In the genomic region with DNA sequence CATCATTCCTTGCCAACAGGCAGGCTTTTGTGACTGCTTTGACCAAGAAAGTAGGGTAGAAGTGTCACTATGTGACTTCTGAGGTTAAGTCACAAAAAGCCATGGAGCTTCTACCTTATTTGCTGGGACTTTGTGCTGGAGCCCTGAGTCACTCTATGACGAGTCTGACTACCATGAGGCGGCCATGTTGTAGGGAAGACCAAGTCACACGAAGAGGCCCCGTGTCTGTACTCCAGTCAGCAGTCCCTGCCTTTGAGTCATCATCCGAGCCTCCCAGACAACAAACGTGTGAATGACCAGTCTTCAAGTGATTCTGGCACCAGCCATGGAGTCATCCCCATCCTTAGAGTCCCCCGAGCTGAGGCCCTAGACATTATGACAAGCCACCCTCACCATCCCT, we compare ENCODE assay signal across 27 cellular contexts. TPM values are rescaled to one million over a fixed set of nuclear protein-coding genes. Genes with fewer than 3 reads are reported as not detected.
DNase-seq lines count a peak whose midpoint lies in the region; ATAC-seq and TF ChIP-seq lines count a peak whose summit lies in the region.
"Had no signal": no experiment of that assay in that cellular context is flagged by ENCODE, and none has a peak within 500 bp of the region (broad histone marks: within the 10 kb centered on the region; RNA-seq: fewer than 3 reads in every experiment).

No MANE protein-coding gene starts in this region.

- H3K9ac ChIP-seq in SK-N-SH (no peak overlapping the region), mesendoderm (ENCODE audit: low read length) (no peak overlapping the region)

- H3K4ac ChIP-seq in mesendoderm (ENCODE audit: low read depth, low read length): no peak overlapping the region

- H4K5ac ChIP-seq in mesendoderm (ENCODE audit: low read length): no peak overlapping the region

- H3K4me1 ChIP-seq in HEK293 (ENCODE audit: control insufficient read depth, insufficient read depth, low read length): no peaks in the 10 kb centered on the region
- H3K4me1 ChIP-seq in SK-N-SH (ENCODE audit: control insufficient read depth in 1 of 2, insufficient read depth in 2 of 2, low read depth in 1 of 2, low read length in 1 of 2): peaks cover 6 to 33% of the 10 kb centered on the region in 2 experiments; a peak in 3 of 4 replicates
- no peaks in the 10 kb centered on the region for H3K4me1 ChIP-seq in mesendoderm (ENCODE audit: control insufficient read depth, low read depth, low read length)

- H3K9me2 ChIP-seq in SK-N-SH: no peaks in the 10 kb centered on the region

- TF ChIP-seq RAD21 in SK-N-SH (IDR thresholded peaks at IDR 0.05; ENCODE audit: low read length): no peak

- H3K36me3 ChIP-seq in HEK293 (ENCODE audit: control insufficient read depth in 2 of 2, insufficient read depth in 1 of 2, low read length in 2 of 2) (no peaks in the 10 kb centered on the region), SK-N-SH (replicated peaks in 1 of 2; ENCODE audit: control insufficient read depth in 1 of 2, insufficient read depth in 2 of 2, low read length in 1 of 2) (no peaks in the 10 kb centered on the region), mesendoderm (ENCODE audit: control insufficient read depth, insufficient read depth, low read length) (no peaks in the 10 kb centered on the region)
- H3K36me3 ChIP-seq: esophagus squamous epithelium, heart right ventricle had no signal

- H2AFZ ChIP-seq in SK-N-SH (ENCODE audit: low read depth): no peak overlapping the region
- H2AFZ ChIP-seq: GM23338 had no signal

- no peak overlapping the region for H2BK5ac ChIP-seq in mesendoderm (ENCODE audit: low read length)

- TF ChIP-seq CTCF in HEK293 (tag by site-specific recombination; IDR thresholded peaks at IDR 0.05) (no peak), SK-N-SH (IDR thresholded peaks at IDR 0.05) (no peak)

- H3K4me2 ChIP-seq in SK-N-SH: no peak overlapping the region
- no peak overlapping the region for H3K4me2 ChIP-seq in mesendoderm (ENCODE audit: low read length)
- H3K4me2 ChIP-seq: GM23338 had no signal

- no peak overlapping the region for H4K8ac ChIP-seq in mesendoderm (ENCODE audit: low read depth, low read length)

- CTCF ChIA-PET in HEK293 (lab: Yijun Ruan, JAX) (no interaction called here), SK-N-SH (lab: Yijun Ruan, JAX) (interaction anchor here (0.7 to 1.2 kb wide), 3 partner anchors 30 to 638 kb away, joined by 3 read pairs; no protein-coding TSS in a partner anchor)

- no peaks in the 10 kb centered on the region for H4K20me1 ChIP-seq in SK-N-SH (ENCODE audit: insufficient read depth)

- H3K9me3 ChIP-seq in HEK293 (ENCODE audit: control insufficient read depth, insufficient read depth, low read depth, low read length) (no peaks in the 10 kb centered on the region), SK-N-SH (no peaks in the 10 kb centered on the region)

- no peak overlapping the region for H3K23ac ChIP-seq in mesendoderm (ENCODE audit: low read length)

- no peak overlapping the region for H2AK5ac ChIP-seq in mesendoderm (ENCODE audit: low read length)

- DNase-seq in EL: peak; percentile 23
- peak; percentile 16 for DNase-seq in SK-N-SH
- DNase-seq in mesendoderm: peak; percentile 65
- no peak for DNase-seq in KG1 (lab: John Stamatoyannopoulos, UW)
- no peak for DNase-seq in NCI-H748 treated with DMSO at 0.1 percent for 48 hours (lab: John Stamatoyannopoulos, UW)
- DNase-seq: activated CD4-positive, alpha-beta T cell treated with anti-CD3 and anti-CD28 coated beads, Interleukin-2, amount 50 U/mL, for 48 hours; activated naive CD4-positive, alpha-beta T cell treated with Interleukin-2 at 50 U/mL for 16 hours; amniotic stem cell; DMS79 treated with DMSO at 0.1 percent for 48 hours; dorsolateral prefrontal cortex; esophagus squamous epithelium; heart right ventricle; Kasumi-1; kidney; midbrain; naive B cell; NCI-H146; NCI-H2107; NCI-H345; NCI-H69; stimulated activated naive B cell treated with anti-CD40 and anti-IgM and Interleukin-4, amounts not matched to agents 10 μg/mL and 1 μg/mL and 100 μg/mL, for 72 hours; T1000 had no signal

- H2BK120ac ChIP-seq in mesendoderm (ENCODE audit: low read depth, low read length): no peak overlapping the region

- ATAC-seq in GM18519 (IDR thresholded peaks at IDR 0.05; ENCODE audit: low FRiP score, unreplicated experiment): no peak
- ATAC-seq: GM23338; stimulated activated naive B cell treated with anti-CD40 and anti-IgM and Interleukin-4, amounts not matched to agents 10 μg/mL and 1 μg/mL and 100 μg/mL, for 72 hours had no signal

- H3K56ac ChIP-seq in mesendoderm (ENCODE audit: low read length): no peak overlapping the region

- H3K79me1 ChIP-seq in mesendoderm (ENCODE audit: low read length): no peaks in the 10 kb centered on the region

- H3K79me2 ChIP-seq in SK-N-SH (ENCODE audit: insufficient read depth) (no peaks in the 10 kb centered on the region), mesendoderm (ENCODE audit: control insufficient read depth, insufficient read depth, low read length) (no peaks in the 10 kb centered on the region)

- H3K27me3 ChIP-seq in SK-N-SH (ENCODE audit: insufficient read depth) (no peaks in the 10 kb centered on the region), mesendoderm (ENCODE audit: insufficient read depth, low read length, poor library complexity) (no peaks in the 10 kb centered on the region)

- POLR2A ChIA-PET in HEK293 (lab: Yijun Ruan, JAX) (no interaction called here), SK-N-SH (lab: Yijun Ruan, JAX) (no interaction called here)

- no peaks in the 10 kb centered on the region for H3F3A ChIP-seq in SK-N-SH (replicated peaks; ENCODE audit: insufficient read depth)

- TF ChIP-seq EP300 in SK-N-SH (IDR thresholded peaks at IDR 0.05; ENCODE audit: borderline replicate concordance in 1 of 2, low read depth in 1 of 2, low read length in 1 of 2): no peak

- no peak overlapping the region for H2BK15ac ChIP-seq in mesendoderm (replicated peaks; ENCODE audit: low read depth)

- H3K4me3 ChIP-seq in HEK293 (ENCODE audit: low read depth, low read length) (no peak overlapping the region), SK-N-SH (ENCODE audit: low read depth in 2 of 2, low read length in 1 of 2) (no peak overlapping the region), mesendoderm (ENCODE audit: low read length) (no peak overlapping the region)
- H3K4me3 ChIP-seq: dorsolateral prefrontal cortex, esophagus squamous epithelium, GM23338, heart right ventricle had no signal

- no peak overlapping the region for H3K18ac ChIP-seq in mesendoderm (ENCODE audit: low read length)

- WGBS in SK-N-SH (ENCODE audit: low lambda C conversion rate): 81% methylated on average over 7 of the region's 7 CpGs
- no CpG with 5 or more reads among the region's 7 CpGs for WGBS in mesendoderm (ENCODE audit: extremely low coverage, insufficient coverage, low lambda C conversion rate)

- no peak overlapping the region for H3K27ac ChIP-seq in HEK293 (ENCODE audit: extremely low read depth, low read depth, low read length)
- no peak overlapping the region for H3K27ac ChIP-seq in SK-N-SH (ENCODE audit: low read depth in 2 of 2, low read length in 1 of 2)
- H3K27ac ChIP-seq in mesendoderm (ENCODE audit: low read depth, low read length): no peak overlapping the region
- H3K27ac ChIP-seq: dorsolateral prefrontal cortex, esophagus squamous epithelium, heart right ventricle had no signal

TF ChIP-seq in HEK293, 187 proteins besides CTCF, POLR2A, EP300 and RAD21:
- TF ChIP-seq, protein P1, sequence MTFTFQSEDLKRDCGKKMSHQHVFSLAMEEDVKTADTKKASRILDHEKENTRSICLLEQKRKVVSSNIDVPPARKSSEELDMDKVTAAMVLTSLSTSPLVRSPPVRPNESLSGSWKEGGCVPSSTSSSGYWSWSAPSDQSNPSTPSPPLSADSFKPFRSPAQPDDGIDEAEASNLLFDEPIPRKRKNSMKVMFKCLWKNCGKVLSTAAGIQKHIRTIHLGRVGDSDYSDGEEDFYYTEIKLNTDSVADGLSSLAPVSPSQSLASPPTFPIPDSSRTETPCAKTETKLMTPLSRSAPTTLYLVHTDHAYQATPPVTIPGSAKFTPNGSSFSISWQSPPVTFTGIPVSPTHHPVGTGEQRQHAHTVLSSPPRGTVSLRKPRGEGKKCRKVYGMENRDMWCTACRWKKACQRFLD (tag by site-specific recombination; IDR thresholded peaks at IDR 0.05): no peak
- 0 out of 2 replicates have a peak, but pooled peaks have one; percentile 34 for TF ChIP-seq YY1 (tag by site-specific recombination; IDR thresholded peaks at IDR 0.05)

TF ChIP-seq in SK-N-SH, 30 proteins besides CTCF, POLR2A, EP300 and RAD21 (continues in another document):
- TF ChIP-seq NRF1 (IDR thresholded peaks at IDR 0.05; ENCODE audit: low read depth, low read length) (no peak), TAF1 (IDR thresholded peaks at IDR 0.05; ENCODE audit: borderline replicate concordance, low read depth, low read length) (no peak), FOSL2 (IDR thresholded peaks at IDR 0.05; ENCODE audit: borderline replicate concordance, low read depth) (no peak)
- TF ChIP-seq, protein P2, sequence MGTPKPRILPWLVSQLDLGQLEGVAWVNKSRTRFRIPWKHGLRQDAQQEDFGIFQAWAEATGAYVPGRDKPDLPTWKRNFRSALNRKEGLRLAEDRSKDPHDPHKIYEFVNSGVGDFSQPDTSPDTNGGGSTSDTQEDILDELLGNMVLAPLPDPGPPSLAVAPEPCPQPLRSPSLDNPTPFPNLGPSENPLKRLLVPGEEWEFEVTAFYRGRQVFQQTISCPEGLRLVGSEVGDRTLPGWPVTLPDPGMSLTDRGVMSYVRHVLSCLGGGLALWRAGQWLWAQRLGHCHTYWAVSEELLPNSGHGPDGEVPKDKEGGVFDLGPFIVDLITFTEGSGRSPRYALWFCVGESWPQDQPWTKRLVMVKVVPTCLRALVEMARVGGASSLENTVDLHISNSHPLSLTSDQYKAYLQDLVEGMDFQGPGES (IDR thresholded peaks at IDR 0.05; ENCODE audit: low read depth, low read length): no peak
- TF ChIP-seq, protein P3, sequence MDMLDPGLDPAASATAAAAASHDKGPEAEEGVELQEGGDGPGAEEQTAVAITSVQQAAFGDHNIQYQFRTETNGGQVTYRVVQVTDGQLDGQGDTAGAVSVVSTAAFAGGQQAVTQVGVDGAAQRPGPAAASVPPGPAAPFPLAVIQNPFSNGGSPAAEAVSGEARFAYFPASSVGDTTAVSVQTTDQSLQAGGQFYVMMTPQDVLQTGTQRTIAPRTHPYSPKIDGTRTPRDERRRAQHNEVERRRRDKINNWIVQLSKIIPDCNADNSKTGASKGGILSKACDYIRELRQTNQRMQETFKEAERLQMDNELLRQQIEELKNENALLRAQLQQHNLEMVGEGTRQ (IDR thresholded peaks at IDR 0.05; ENCODE audit: borderline replicate concordance, low read depth, low read length): no peak

RNA-seq across cellular contexts. Expression of a gene that starts 3.5 kb away (rescaled TPM):
- not detected in 2 replicates for polyA plus RNA-seq in SK-N-SH (2012; rRNA removed)
- not detected in 2 replicates for polyA plus RNA-seq in SK-N-SH (2012; cell fraction: cytosol; rRNA removed)
- not detected in 2 replicates for polyA plus RNA-seq in SK-N-SH (2012; cell fraction: nucleus; rRNA removed)
- 3.1 TPM for polyA plus RNA-seq in mesendoderm (2013, experiment 1 of 2)
- polyA plus RNA-seq in mesendoderm (2013, experiment 2 of 2): 2.5 TPM
- polyA plus RNA-seq: CD14-positive monocyte, heart right ventricle, liver had no signal

Comparison
In these comparisons a context has a peak if more than half of its experiments do, and no peak if none do; other contexts are left out.
1. DNase-seq: peak in EL (single experiment), SK-N-SH (single experiment) and mesendoderm (single experiment); none in KG1 (single experiment) and NCI-H748 treated with DMSO at 0.1 percent for 48 hours (single experiment).